Comparison of ENCODE assay signal across 8 cellular contexts in the genomic region with DNA sequence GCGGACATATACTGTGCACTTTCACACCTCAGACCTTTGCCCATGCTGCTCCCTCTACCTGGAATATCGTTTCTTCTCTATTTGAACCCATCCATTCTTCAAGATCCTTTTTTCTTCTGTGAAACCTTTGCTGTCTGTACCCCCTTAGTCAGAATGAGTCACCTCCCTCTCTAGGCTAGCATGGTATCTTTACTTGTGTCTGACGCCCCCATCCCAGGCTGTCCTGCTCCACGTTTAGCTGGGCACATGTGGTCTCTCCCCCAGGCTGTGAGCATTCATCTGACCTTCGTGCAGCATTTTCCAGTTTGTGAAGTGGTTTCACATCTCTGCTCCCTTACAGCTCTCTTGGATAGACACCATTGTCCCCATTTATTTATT. TPM values are rescaled to one million over a fixed set of nuclear protein-coding genes. Genes with fewer than 3 reads are reported as not detected.
A peak's percentile ranks its signal among the peaks of the same experiment; 100 is the strongest.
DNase-seq lines count a peak whose midpoint lies in the region; TF ChIP-seq lines count a peak whose summit lies in the region.
"Had no signal": no experiment of that assay in that cellular context is flagged by ENCODE, and none has a peak within 500 bp of the region (broad histone marks: within the 10 kb centered on the region; RNA-seq: fewer than 3 reads in every experiment).

No MANE protein-coding gene starts in this region.

- no peaks in the 10 kb centered on the region for H3K9me3 ChIP-seq in Loucy (ENCODE audit: insufficient read depth, low read depth, low read length)
- H3K9me3 ChIP-seq in breast epithelium: no peaks in the 10 kb centered on the region

- intact Hi-C loops in breast epithelium (cut with DNase I; ENCODE audit: low total_unique reads): loop anchor here (5.0 kb wide), 1 partner anchor 795 kb away; no protein-coding TSS in a partner anchor

- H3K36me3 ChIP-seq in Loucy (ENCODE audit: insufficient read depth, low read length) (no peaks in the 10 kb centered on the region), breast epithelium (no peaks in the 10 kb centered on the region)

- peak overlapping the region; percentile 54 for H3K4me2 ChIP-seq in Loucy (ENCODE audit: low read depth, low read length, poor library complexity, severe bottlenecking)

- TF ChIP-seq POLR2A in breast epithelium (IDR thresholded peaks at IDR 0.05): no peak

- no peaks in the 10 kb centered on the region for H4K20me1 ChIP-seq in Loucy (ENCODE audit: insufficient read depth, low read length, poor library complexity, severe bottlenecking)

- no peak overlapping the region for H2AFZ ChIP-seq in Loucy (ENCODE audit: low read length)

- H3K27ac ChIP-seq in breast epithelium (peak overlapping the region; percentile 79 to 91), temporal lobe (ENCODE audit: low read depth, low read length) (peak overlapping the region; percentile 25)

- H3K9ac ChIP-seq in Loucy (ENCODE audit: low read depth, low read length, poor library complexity, severe bottlenecking): peak overlapping the region; percentile 44

- H3K4me1 ChIP-seq in Loucy (ENCODE audit: insufficient read depth, low read length, poor library complexity, severe bottlenecking): peaks cover 33% of the 10 kb centered on the region
- peaks cover 0 to 5% of the 10 kb centered on the region in 2 donors for H3K4me1 ChIP-seq in breast epithelium

- DNase-seq in breast epithelium (ENCODE audit: low spot score in 2 of 2): no peak
- DNase-seq in lung microvascular endothelial cell (ENCODE audit: low read depth in 2 of 2): peak; percentile 14 to 24
- no peak for DNase-seq in activated CD4-positive, alpha-beta T cell treated with anti-CD3 and anti-CD28 coated beads, Interleukin-2, amount 50 U/mL, for 48 hours
- no peak for DNase-seq in anterior cingulate cortex (lab: John Stamatoyannopoulos, UW)
- no peak for DNase-seq in DMS153 treated with DMSO at 0.1 percent for 48 hours (lab: John Stamatoyannopoulos, UW; ENCODE audit: unreplicated experiment)
- DNase-seq: natural killer cell had no signal

- H3K27me3 ChIP-seq in Loucy (ENCODE audit: insufficient read depth, low read length, poor library complexity, severe bottlenecking) (no peaks in the 10 kb centered on the region), breast epithelium (no peaks in the 10 kb centered on the region)

- H3K79me2 ChIP-seq in Loucy (ENCODE audit: insufficient read depth, low read length): no peaks in the 10 kb centered on the region

- H3K9me2 ChIP-seq in Loucy (replicated peaks; ENCODE audit: low read depth, low read length): no peaks in the 10 kb centered on the region

- TF ChIP-seq CTCF in Loucy (conservative IDR thresholded peaks at IDR 0.05; ENCODE audit: low read length): no peak
- no peak for TF ChIP-seq CTCF in breast epithelium (IDR thresholded peaks at IDR 0.05)

- H3F3A ChIP-seq in Loucy (ENCODE audit: low read depth): no peaks in the 10 kb centered on the region

- H3K4me3 ChIP-seq in Loucy (ENCODE audit: low read length, poor library complexity, severe bottlenecking) (peak overlapping the region; percentile 47), breast epithelium (peak overlapping the region in 2 of 3 donors; percentile 8 to 46)

RNA-seq across cellular contexts. Expression of a gene that starts 14.3 kb away (rescaled TPM):
- total RNA-seq in breast epithelium (10 to 100 TPM; 67.0 to 73.9 (median 73.4) TPM), lung microvascular endothelial cell (8.3 and 13.3 TPM in 2 replicates), temporal lobe (104 TPM)

Comparison
In these comparisons a context has a peak if more than half of its experiments do, and no peak if none do; other contexts are left out.
1. DNase-seq: peak in lung microvascular endothelial cell (2 of 2); none in breast epithelium (0 of 2), activated CD4-positive, alpha-beta T cell treated with anti-CD3 and anti-CD28 coated beads, Interleukin-2, amount 50 U/mL, for 48 hours (0 of 2), anterior cingulate cortex (0 of 58) and DMS153 treated with DMSO at 0.1 percent for 48 hours (single experiment).